Comparison of ENCODE assay signal across 10 cellular contexts in the genomic region with DNA sequence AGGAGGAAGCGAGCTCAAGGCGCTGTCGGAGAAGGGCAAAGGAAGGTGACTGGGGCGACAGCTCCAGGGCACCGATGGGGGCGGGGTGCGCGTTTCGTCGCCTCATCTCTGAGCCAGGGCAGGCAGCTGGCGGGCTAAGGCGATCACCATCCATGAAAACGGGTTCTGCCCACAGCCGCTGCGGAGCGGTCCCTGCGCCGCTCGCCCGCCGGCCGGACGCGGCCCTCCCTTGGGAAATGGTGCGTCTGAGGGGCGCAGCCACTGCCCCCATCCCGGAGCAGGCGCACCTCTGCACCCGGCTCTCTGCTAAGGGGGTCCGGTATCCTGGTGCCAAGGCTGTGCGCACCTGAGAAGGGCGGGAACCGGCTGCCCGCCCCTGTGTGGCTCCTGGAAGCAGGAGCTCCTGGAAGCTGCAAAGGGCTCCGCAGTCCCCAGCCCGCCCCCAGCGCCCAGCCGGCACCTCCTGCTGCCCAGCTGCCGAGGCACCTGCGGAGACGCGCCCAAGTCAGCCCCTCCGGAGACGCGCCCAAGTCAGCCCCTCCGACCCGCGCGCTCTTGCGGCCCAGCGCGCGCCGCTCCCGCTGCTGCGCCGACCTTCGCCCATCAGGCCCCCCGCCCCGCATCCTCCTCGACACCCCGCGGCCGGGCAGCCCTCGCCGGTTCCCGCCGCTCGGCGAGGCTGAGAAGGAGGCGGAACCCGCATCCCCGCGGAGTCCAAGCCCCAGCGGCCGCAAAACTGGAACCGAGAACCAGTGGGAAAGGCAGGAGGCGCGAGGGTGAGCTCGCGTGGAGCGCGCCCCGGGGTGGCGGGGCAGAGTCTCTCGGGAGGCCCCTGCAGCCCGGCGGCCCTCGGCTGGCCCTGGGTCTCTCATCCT. TPM values are rescaled to one million over a fixed set of nuclear protein-coding genes. Genes with fewer than 3 reads are reported as not detected.
DNase-seq lines count a peak whose midpoint lies in the region; ATAC-seq and TF ChIP-seq lines count a peak whose summit lies in the region.
"Had no signal": no experiment of that assay in that cellular context is flagged by ENCODE, and none has a peak within 500 bp of the region (broad histone marks: within the 10 kb centered on the region; RNA-seq: fewer than 3 reads in every experiment).

No MANE protein-coding gene starts in this region.

- intact Hi-C loops in dorsolateral prefrontal cortex (cut with DNase I) = no loop called here
- intact Hi-C loops in CD4-positive, alpha-beta T cell (cut with DNase I, micrococcal nuclease) = no loop called here

- H3K9me3 ChIP-seq in CD4-positive, alpha-beta T cell (ENCODE audit: control insufficient read depth, low read length) = no peaks in the 10 kb centered on the region

- CTCF ChIA-PET in CD4-positive, alpha-beta T cell (lab: Charles Lee) = no interaction called here
- CTCF ChIA-PET in activated CD4-positive, alpha-beta T cell treated with anti-CD3 and anti-CD28 coated beads, Interleukin-2, amount 10 ng/mL, durations not matched to agents 7 days and 5 days (lab: Charles Lee) = interaction anchor here (0.6 kb wide), 1 partner anchor 629 kb away, joined by 3 read pairs; no protein-coding TSS in a partner anchor

- H3K4me3 Mint-ChIP-seq in naive thymus-derived CD8-positive, alpha-beta T cell = peak overlapping the region in 6 of 10 donors; percentile 26 to 68 (median 36)
- H3K4me3 Mint-ChIP-seq in CD4-positive, alpha-beta T cell = no peak overlapping the region
- H3K4me3 Mint-ChIP-seq in activated CD4-positive, alpha-beta T cell treated with anti-CD3 and anti-CD28 coated beads, Interleukin-2, amount 10 ng/mL, durations not matched to agents 7 days and 5 days = no peak overlapping the region
- H3K4me3 Mint-ChIP-seq: activated T-cell treated with anti-CD3 and anti-CD28 coated beads, Interleukin-2, amount 50 U/mL, for 4 hours had no signal

- peaks cover 0 to 6% (median 2%) of the 10 kb centered on the region in 3 donors for H3K36me3 Mint-ChIP-seq in naive thymus-derived CD8-positive, alpha-beta T cell
- H3K36me3 Mint-ChIP-seq in CD4-positive, alpha-beta T cell (ENCODE audit: low read depth) = no peaks in the 10 kb centered on the region
- no peaks in the 10 kb centered on the region for H3K36me3 Mint-ChIP-seq in activated CD4-positive, alpha-beta T cell treated with anti-CD3 and anti-CD28 coated beads, Interleukin-2, amount 10 ng/mL, durations not matched to agents 7 days and 5 days (ENCODE audit: low read depth)

- no peak overlapping the region for H3K27ac Mint-ChIP-seq in naive thymus-derived CD8-positive, alpha-beta T cell
- no peak overlapping the region for H3K27ac Mint-ChIP-seq in CD4-positive, alpha-beta T cell
- H3K27ac Mint-ChIP-seq in activated CD4-positive, alpha-beta T cell treated with anti-CD3 and anti-CD28 coated beads, Interleukin-2, amount 10 ng/mL, durations not matched to agents 7 days and 5 days = no peak overlapping the region

- no peak for ATAC-seq in naive thymus-derived CD8-positive, alpha-beta T cell
- no peak for ATAC-seq in CD4-positive, alpha-beta T cell (ENCODE audit: poor library complexity)
- ATAC-seq in HG02588 (IDR thresholded peaks at IDR 0.05; ENCODE audit: unreplicated experiment) = no peak

- peak overlapping the region; percentile 26 for H3K4me3 ChIP-seq in HFF-Myc (replicated peaks; ENCODE audit: low read depth, low read length)
- H3K4me3 ChIP-seq in dorsolateral prefrontal cortex = peak overlapping the region in 58 of 59 donors; percentile 16 to 69 (median 50)

- peaks cover 37 to 85% (median 60%) of the 10 kb centered on the region in 5 donors for H3K27me3 Mint-ChIP-seq in naive thymus-derived CD8-positive, alpha-beta T cell
- H3K27me3 Mint-ChIP-seq in CD4-positive, alpha-beta T cell = peaks cover 70% of the 10 kb centered on the region
- peaks cover 59% of the 10 kb centered on the region for H3K27me3 Mint-ChIP-seq in activated CD4-positive, alpha-beta T cell treated with anti-CD3 and anti-CD28 coated beads, Interleukin-2, amount 10 ng/mL, durations not matched to agents 7 days and 5 days

- no peak overlapping the region for H3K27ac ChIP-seq in dorsolateral prefrontal cortex
- no peak overlapping the region for H3K27ac ChIP-seq in CD4-positive, alpha-beta T cell (ENCODE audit: low read depth, low read length)

- H3K4me1 Mint-ChIP-seq in naive thymus-derived CD8-positive, alpha-beta T cell = peaks cover 3 to 14% (median 7%) of the 10 kb centered on the region in 4 donors
- H3K4me1 Mint-ChIP-seq in CD4-positive, alpha-beta T cell (ENCODE audit: low read depth) = no peaks in the 10 kb centered on the region
- peaks cover 5% of the 10 kb centered on the region for H3K4me1 Mint-ChIP-seq in activated CD4-positive, alpha-beta T cell treated with anti-CD3 and anti-CD28 coated beads, Interleukin-2, amount 10 ng/mL, durations not matched to agents 7 days and 5 days

- DNase-seq in CD1c-positive myeloid dendritic cell (ENCODE audit: extremely low spot score) = peak; percentile 10
- DNase-seq in HFF-Myc (ENCODE audit: extremely low read depth, low read depth) = no peak
- no peak for DNase-seq in dorsolateral prefrontal cortex
- DNase-seq in naive thymus-derived CD8-positive, alpha-beta T cell = no peak
- DNase-seq in CD4-positive, alpha-beta T cell = no peak
- no peak for DNase-seq in activated CD4-positive, alpha-beta T cell treated with anti-CD3 and anti-CD28 coated beads, Interleukin-2, amount 10 ng/mL, durations not matched to agents 7 days and 5 days
- DNase-seq in GOT3 (lab: John Stamatoyannopoulos, UW) = no peak
- DNase-seq: activated T-cell treated with anti-CD3 and anti-CD28 coated beads, Interleukin-2, amount 50 U/mL, for 4 hours; NCI-H1436 treated with DMSO at 0.1 percent for 48 hours had no signal

- TF ChIP-seq CTCF in HFF-Myc (IDR thresholded peaks at IDR 0.05; ENCODE audit: low read depth, low read length, missing control alignments) (no peak), dorsolateral prefrontal cortex (IDR thresholded peaks at IDR 0.05 in 54 of 56, conservative IDR thresholded peaks at IDR 0.05 in 2 of 56; ENCODE audit: low read depth in 1 of 56, partially characterized antibody in 56 of 56) (no peak)
- TF ChIP-seq CTCF in CD4-positive, alpha-beta T cell (IDR thresholded peaks at IDR 0.05) = no peak

- POLR2A ChIA-PET in naive thymus-derived CD8-positive, alpha-beta T cell (lab: Charles Lee) = no interaction called here
- POLR2A ChIA-PET in CD4-positive, alpha-beta T cell (lab: Charles Lee) = no interaction called here
- POLR2A ChIA-PET in activated CD4-positive, alpha-beta T cell treated with anti-CD3 and anti-CD28 coated beads, Interleukin-2, amount 10 ng/mL, durations not matched to agents 7 days and 5 days (lab: Charles Lee) = no interaction called here

- H3K27me3 ChIP-seq in dorsolateral prefrontal cortex = peaks cover 0 to 64% (median 43%) of the 10 kb centered on the region in 45 donors
- H3K27me3 ChIP-seq in CD4-positive, alpha-beta T cell (ENCODE audit: control insufficient read depth, insufficient read depth, low read length) = peaks cover 71% of the 10 kb centered on the region

- peaks cover 0 to 3% (median 0%) of the 10 kb centered on the region in 9 donors for H3K9me3 Mint-ChIP-seq in naive thymus-derived CD8-positive, alpha-beta T cell
- H3K9me3 Mint-ChIP-seq in CD4-positive, alpha-beta T cell = no peaks in the 10 kb centered on the region
- no peaks in the 10 kb centered on the region for H3K9me3 Mint-ChIP-seq in activated CD4-positive, alpha-beta T cell treated with anti-CD3 and anti-CD28 coated beads, Interleukin-2, amount 10 ng/mL, durations not matched to agents 7 days and 5 days
- H3K9me3 Mint-ChIP-seq: activated T-cell treated with anti-CD3 and anti-CD28 coated beads, Interleukin-2, amount 50 U/mL, for 4 hours had no signal

RNA-seq across cellular contexts. Expression of gene ANKRD34B, which starts 0.8 kb away (rescaled TPM):
- 1 to 10 TPM in 10 of 120 experiments, under 1 TPM in 110; 0.11 to 1.9 (median 0.55) TPM for total RNA-seq in dorsolateral prefrontal cortex
- not detected for total RNA-seq in naive thymus-derived CD8-positive, alpha-beta T cell
- not detected for polyA plus RNA-seq in naive thymus-derived CD8-positive, alpha-beta T cell
- total RNA-seq in CD4-positive, alpha-beta T cell = not detected
- total RNA-seq in activated CD4-positive, alpha-beta T cell treated with anti-CD3 and anti-CD28 coated beads, Interleukin-2, amount 10 ng/mL, durations not matched to agents 7 days and 5 days = not detected
- total RNA-seq: activated T-cell treated with anti-CD3 and anti-CD28 coated beads, Interleukin-2, amount 50 U/mL, for 4 hours had no signal

Comparison
In these comparisons a context has a peak if more than half of its experiments do, and no peak if none do; other contexts are left out.
1. H3K4me3 Mint-ChIP-seq: peak in naive thymus-derived CD8-positive, alpha-beta T cell (6 of 10); none in CD4-positive, alpha-beta T cell (single experiment) and activated CD4-positive, alpha-beta T cell treated with anti-CD3 and anti-CD28 coated beads, Interleukin-2, amount 10 ng/mL, durations not matched to agents 7 days and 5 days (single experiment).